ENCODE assay signal across 19 cellular contexts in the genomic region with DNA sequence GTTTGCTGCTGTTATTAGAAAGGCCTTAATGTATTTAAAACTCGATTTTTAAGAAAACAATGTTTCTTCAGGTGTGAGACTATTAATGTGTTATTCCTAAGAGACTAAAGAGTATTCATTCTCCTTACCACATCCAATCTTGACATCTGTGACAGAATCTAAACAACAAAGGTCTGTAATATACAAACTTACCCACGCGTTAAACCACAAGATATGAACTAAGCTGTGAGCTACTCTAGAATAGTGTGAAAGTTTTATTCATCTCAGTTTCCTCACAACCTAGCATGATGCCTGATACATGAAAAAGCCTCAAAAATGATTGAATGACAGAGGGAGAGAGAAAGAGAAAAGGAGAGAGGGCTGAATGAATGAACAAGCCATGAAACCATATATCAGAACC.
"Had no signal": no experiment of that assay in that cellular context is flagged by ENCODE, and none has a peak within 500 bp of the region (broad histone marks: within the 10 kb centered on the region; RNA-seq: fewer than 3 reads in every experiment).

No MANE protein-coding gene starts in this region.

- H3K27ac Mint-ChIP-seq: dendritic cell treated with granulocyte-macrophage colony-stimulating factor and Interleukin-4, amounts not matched to agents 40 ng/mL and 50 ng/mL, for 4 days; naive B cell; nephron; progenitor cell of endocrine pancreas had no signal

- H3K36me3 ChIP-seq: esophagus squamous epithelium, heart left ventricle, pancreas, stomach, thoracic aorta, transverse colon had no signal

- H3K36me3 Mint-ChIP-seq: naive B cell had no signal

- H3K4me1 Mint-ChIP-seq: naive B cell, nephron had no signal

- H3K27ac ChIP-seq: esophagus squamous epithelium, heart left ventricle, pancreas, stomach, thoracic aorta, transverse colon had no signal

- H3K4me3 Mint-ChIP-seq: dendritic cell treated with granulocyte-macrophage colony-stimulating factor and Interleukin-4, amounts not matched to agents 40 ng/mL and 50 ng/mL, for 4 days; naive B cell; nephron had no signal

- H3K27me3 ChIP-seq: heart left ventricle, pancreas, transverse colon had no signal

- H3K4me1 ChIP-seq: esophagus squamous epithelium, heart left ventricle, pancreas, stomach had no signal

- H3K4me3 ChIP-seq: esophagus squamous epithelium, heart left ventricle, pancreas, stomach, thoracic aorta, transverse colon had no signal

- H3K27me3 Mint-ChIP-seq: dendritic cell treated with granulocyte-macrophage colony-stimulating factor and Interleukin-4, amounts not matched to agents 40 ng/mL and 50 ng/mL, for 4 days had no signal

- FAIRE-seq: pancreas, small intestine had no signal

- DNase-seq: esophagus squamous epithelium; foreskin fibroblast; heart left ventricle; hippocampal formation; kidney glomerular epithelial cell; naive B cell; occipital lobe; pancreas; right cardiac atrium; small intestine; stimulated activated CD4-positive, alpha-beta T cell treated with anti-CD3 and anti-CD28 coated beads, Interleukin-12 subunit alpha, Interleukin-12 subunit beta, amount 100 ng/mL, for 4 hours; stimulated activated naive CD4-positive, alpha-beta T cell; stomach; substantia nigra; transverse colon had no signal

- ATAC-seq: heart left ventricle, pancreas, right cardiac atrium had no signal
